ENCODE assay signal across 24 cellular contexts in genomic region chr6:105161411-105161810, GRCh38. TPM values are rescaled to one million over a fixed set of nuclear protein-coding genes. Genes with fewer than 3 reads are reported as not detected.
"Had no signal": no experiment of that assay in that cellular context is flagged by ENCODE, and none has a peak within 500 bp of the region (broad histone marks: within the 10 kb centered on the region; RNA-seq: fewer than 3 reads in every experiment).

No MANE protein-coding gene starts in this region.

- ATAC-seq: activated CD8-positive, alpha-beta T cell treated with anti-CD3 and anti-CD28 coated beads, Interleukin-2, amount 10 ng/mL, durations not matched to agents 7 days and 5 days; body of pancreas; PC-3; WTC11 had no signal

- H3K4me1 Mint-ChIP-seq: activated naive CD4-positive, alpha-beta T cell treated with anti-CD3 and anti-CD28 coated beads, Interleukin-2, amount 50 U/mL, for 24 hours; IgD-negative memory B cell had no signal

- H3K27me3 ChIP-seq: ascending aorta, body of pancreas had no signal

- H3K4me3 ChIP-seq: ascending aorta, body of pancreas had no signal

- H3K9me3 ChIP-seq: ascending aorta, body of pancreas had no signal

- H3K4me1 ChIP-seq: ascending aorta, body of pancreas had no signal

- H3K9me3 Mint-ChIP-seq: activated naive CD4-positive, alpha-beta T cell treated with anti-CD3 and anti-CD28 coated beads, Interleukin-2, amount 50 U/mL, for 24 hours; IgD-negative memory B cell; T-helper 1 cell treated with Interleukin-12 subunit alpha and Interleukin-12 subunit beta and Interleukin-4 antibody, amounts not matched to agents 30 μg/mL and 1 μg/mL, for 36 hours; WTC11 had no signal

- H3K27ac ChIP-seq: ascending aorta, body of pancreas had no signal

- H3K36me3 Mint-ChIP-seq: activated naive CD4-positive, alpha-beta T cell treated with anti-CD3 and anti-CD28 coated beads, Interleukin-2, amount 50 U/mL, for 24 hours; IgD-negative memory B cell; WTC11 had no signal

- DNase-seq: activated CD4-positive, alpha-beta T cell treated with anti-CD3 and anti-CD28 coated beads for 48 hours; activated CD4-positive, alpha-beta T cell treated with anti-CD3 and anti-CD28 coated beads, Interleukin-2, amount 50 U/mL, for 4 hours; activated CD4-positive, CD25-positive, alpha-beta regulatory T cell treated with anti-CD3 and anti-CD28 coated beads, Interleukin-2, amount 50 U/mL, for 72 hours; activated CD8-positive, alpha-beta memory T cell treated with anti-CD3 and anti-CD28 coated beads, Interleukin-2, amount 50 U/mL, for 48 hours; activated CD8-positive, alpha-beta T cell treated with anti-CD3 and anti-CD28 coated beads, Interleukin-2, amount 10 ng/mL, durations not matched to agents 7 days and 5 days; activated naive CD4-positive, alpha-beta T cell; activated T-cell treated with anti-CD3 and anti-CD28 coated beads, Interleukin-2, amount 50 U/mL, for 1 hour; amniotic stem cell; body of pancreas; KG1; MV-4-11; NCI-H1105; NCI-H1436; NCI-H1694 treated with DMSO at 0.1 percent for 48 hours; NCI-H2029 treated with DMSO at 0.1 percent for 48 hours; NCI-H446; NCI-H524; PC-3; SHP77 treated with DMSO at 0.1 percent for 48 hours had no signal

- H3K4me3 Mint-ChIP-seq: activated CD8-positive, alpha-beta T cell treated with anti-CD3 and anti-CD28 coated beads, Interleukin-2, amount 10 ng/mL, durations not matched to agents 7 days and 5 days; activated naive CD4-positive, alpha-beta T cell treated with anti-CD3 and anti-CD28 coated beads, Interleukin-2, amount 50 U/mL, for 24 hours; IgD-negative memory B cell; T-helper 1 cell treated with Interleukin-12 subunit alpha and Interleukin-12 subunit beta and Interleukin-4 antibody, amounts not matched to agents 30 μg/mL and 1 μg/mL, for 36 hours; WTC11 had no signal

- H3K27ac Mint-ChIP-seq: activated CD8-positive, alpha-beta T cell treated with anti-CD3 and anti-CD28 coated beads, Interleukin-2, amount 10 ng/mL, durations not matched to agents 7 days and 5 days; activated naive CD4-positive, alpha-beta T cell treated with anti-CD3 and anti-CD28 coated beads, Interleukin-2, amount 50 U/mL, for 24 hours; IgD-negative memory B cell; T-helper 1 cell treated with Interleukin-12 subunit alpha and Interleukin-12 subunit beta and Interleukin-4 antibody, amounts not matched to agents 30 μg/mL and 1 μg/mL, for 36 hours; WTC11 had no signal

RNA-seq across cellular contexts. Expression of gene POPDC3, which starts 18.4 kb away (rescaled TPM):
- total RNA-seq: activated CD8-positive, alpha-beta T cell treated with anti-CD3 and anti-CD28 coated beads, Interleukin-2, amount 10 ng/mL, durations not matched to agents 7 days and 5 days; ascending aorta; body of pancreas had no signal
- polyA plus RNA-seq: IgD-negative memory B cell had no signal
